ENCODE assay signal across 13 cellular contexts in genomic region chr12:111442301-111443045, GRCh38. TPM values are rescaled to one million over a fixed set of nuclear protein-coding genes. Genes with fewer than 3 reads are reported as not detected.
A peak's percentile ranks its signal among the peaks of the same experiment; 100 is the strongest.
DNase-seq lines count a peak whose midpoint lies in the region; ATAC-seq, FAIRE-seq and TF ChIP-seq lines count a peak whose summit lies in the region.
"Had no signal": no experiment of that assay in that cellular context is flagged by ENCODE, and none has a peak within 500 bp of the region (broad histone marks: within the 10 kb centered on the region; RNA-seq: fewer than 3 reads in every experiment).

No MANE protein-coding gene starts in this region.

- DNase-seq in H7 = peak; percentile 19
- DNase-seq in T-cell = no peak
- peak; percentile 66 for DNase-seq in sigmoid colon
- no peak for DNase-seq in H54 (ENCODE audit: insufficient read length, low spot score)
- no peak for DNase-seq in brain microvascular endothelial cell
- DNase-seq in NCI-H1048 (lab: John Stamatoyannopoulos, UW) = no peak
- DNase-seq: MV-4-11 had no signal

- TF ChIP-seq POLR2A in gastroesophageal sphincter (IDR thresholded peaks at IDR 0.05) (no peak), sigmoid colon (IDR thresholded peaks at IDR 0.05) (no peak), H54 (IDR thresholded peaks at IDR 0.05; ENCODE audit: low read depth, low read length) (no peak)

- TF ChIP-seq EP300 in gastroesophageal sphincter (IDR thresholded peaks at IDR 0.05) (no peak), sigmoid colon (IDR thresholded peaks at IDR 0.05) (no peak)

- FAIRE-seq in H54 (lab: Jason Lieb, UNC) = no peak
- FAIRE-seq: G401.6, GM19239 had no signal

- ATAC-seq in T-cell (replicated peaks in 1 of 4) (no peak), gastroesophageal sphincter (no peak), GM19397 (IDR thresholded peaks at IDR 0.05; ENCODE audit: unreplicated experiment) (no peak)

- peaks cover 5% of the 10 kb centered on the region for H3K36me3 Mint-ChIP-seq in T-cell

- peaks cover 9% of the 10 kb centered on the region for H3K36me3 ChIP-seq in H7 (replicated peaks; ENCODE audit: control insufficient read depth, insufficient read depth, low read length)
- peaks cover 0 to 67% of the 10 kb centered on the region in 2 donors for H3K36me3 ChIP-seq in gastroesophageal sphincter
- peaks cover 0 to 39% (median 17%) of the 10 kb centered on the region in 4 donors for H3K36me3 ChIP-seq in sigmoid colon
- peaks cover 53% of the 10 kb centered on the region for H3K36me3 ChIP-seq in brain microvascular endothelial cell (replicated peaks)
- H3K36me3 ChIP-seq: breast epithelium had no signal

- H3K27ac ChIP-seq in gastroesophageal sphincter = peak overlapping the region in 3 of 4 donors; percentile 41 to 57 (median 45)
- H3K27ac ChIP-seq in sigmoid colon = peak overlapping the region; percentile 37 to 78 (median 61)
- H3K27ac ChIP-seq in brain microvascular endothelial cell = no peak overlapping the region

- H3K9me3 ChIP-seq in gastroesophageal sphincter = no peaks in the 10 kb centered on the region
- H3K9me3 ChIP-seq in sigmoid colon = no peaks in the 10 kb centered on the region
- H3K9me3 ChIP-seq: breast epithelium had no signal

- CTCF ChIA-PET in T-cell (lab: Charles Lee) = interaction anchor here (0.8 to 3.0 kb wide), 5 partner anchors 9 to 34 kb away, joined by 3 to 16 read pairs (median 8); no protein-coding TSS in a partner anchor

- H3K27ac Mint-ChIP-seq in T-cell = peak overlapping the region; percentile 89 to 96

- no peaks in the 10 kb centered on the region for H3K27me3 Mint-ChIP-seq in T-cell

- intact Hi-C loops in sigmoid colon (cut with DNase I) = no loop called here

- H3K4me3 Mint-ChIP-seq in T-cell = peak overlapping the region in 1 of 3 donors; percentile 64
- H3K4me3 Mint-ChIP-seq: nephron had no signal

- no peak overlapping the region for H3K4me3 ChIP-seq in H7 (ENCODE audit: insufficient read depth, low read depth, low read length)
- H3K4me3 ChIP-seq in gastroesophageal sphincter = no peak overlapping the region
- no peak overlapping the region for H3K4me3 ChIP-seq in sigmoid colon
- no peak overlapping the region for H3K4me3 ChIP-seq in brain microvascular endothelial cell (ENCODE audit: low read depth, low read length)
- H3K4me3 ChIP-seq: breast epithelium had no signal

- in situ Hi-C loops in brain microvascular endothelial cell (cut with HindIII; ENCODE audit: low pct_ligation_motif_present, low sequenced_read_pairs) = no loop called here

- peaks cover 80 to 96% (median 81%) of the 10 kb centered on the region in 3 donors for H3K4me1 Mint-ChIP-seq in T-cell

- no peak for TF ChIP-seq CTCF in gastroesophageal sphincter (IDR thresholded peaks at IDR 0.05)
- TF ChIP-seq CTCF in sigmoid colon (IDR thresholded peaks at IDR 0.05) = no peak
- no peak for TF ChIP-seq CTCF in brain microvascular endothelial cell (IDR thresholded peaks at IDR 0.05; ENCODE audit: low read depth, low read length, missing control alignments)

- POLR2A ChIA-PET in T-cell (lab: Charles Lee) = interaction anchor here in 1 of 2 donors (2.8 kb wide), 1 partner anchor 8 kb away, joined by 22 read pairs; no protein-coding TSS in a partner anchor

- H3K27me3 ChIP-seq in H7 (ENCODE audit: control insufficient read depth, insufficient read depth, low read length) = no peaks in the 10 kb centered on the region
- H3K27me3 ChIP-seq in gastroesophageal sphincter = no peaks in the 10 kb centered on the region
- H3K27me3 ChIP-seq in sigmoid colon = no peaks in the 10 kb centered on the region
- H3K27me3 ChIP-seq in brain microvascular endothelial cell (replicated peaks) = no peaks in the 10 kb centered on the region
- H3K27me3 ChIP-seq: breast epithelium had no signal

- WGBS in gastroesophageal sphincter (ENCODE audit: low coverage in 1 of 2), 2 donors = no CpG with 5 or more reads among the region's 10 CpGs
- 48 to 79% methylated on average over 10 of the region's 10 CpGs for WGBS in sigmoid colon, 2 donors

- H3K4me1 ChIP-seq in gastroesophageal sphincter = peaks cover 0 to 87% (median 30%) of the 10 kb centered on the region in 3 donors
- peaks cover 0 to 52% (median 44%) of the 10 kb centered on the region in 4 donors for H3K4me1 ChIP-seq in sigmoid colon

- H3K9me3 Mint-ChIP-seq in T-cell = no peaks in the 10 kb centered on the region
- H3K9me3 Mint-ChIP-seq: nephron had no signal

RNA-seq across cellular contexts. Expression of gene SH2B3, which starts 36.8 kb away (rescaled TPM):
- 21.8 and 26.8 TPM in 2 replicates for total RNA-seq in H7 (2014; rRNA removed; shearing (Covaris generic))
- total RNA-seq in T-cell (10 to 100 TPM; 24.6 to 38.8 (median 28.8) TPM), gastroesophageal sphincter (10 to 100 TPM; 17.0 to 33.1 (median 23.3) TPM), sigmoid colon (10 to 100 TPM; 13.2 to 32.5 (median 14.9) TPM)
- polyA plus RNA-seq in sigmoid colon = 10 to 100 TPM; 10.4 to 14.1 (median 12.0) TPM

Comparison
In these comparisons a context has a peak if more than half of its experiments do, and no peak if none do; other contexts are left out.
1. DNase-seq: peak in H7 (single experiment) and sigmoid colon (single experiment); none in T-cell (0 of 34), H54 (single experiment), brain microvascular endothelial cell (single experiment) and NCI-H1048 (single experiment).